ENCODE assay signal across 1 cellular context in genomic region chr17:7843536-7844291, GRCh38.
A peak's percentile ranks its signal among the peaks of the same experiment; 100 is the strongest.
TF ChIP-seq lines count a peak whose summit lies in the region.

No MANE protein-coding gene starts in this region.

TF ChIP-seq in IMR-90, 13 proteins besides CTCF, POLR2A, EP300 and RAD21 (continued from another document):
- TF ChIP-seq USF2 (IDR thresholded peaks at IDR 0.05; ENCODE audit: low read depth, low read length), result peak; percentile 89
- no peak for TF ChIP-seq CEBPB (IDR thresholded peaks at IDR 0.05; ENCODE audit: low read depth, low read length)
- TF ChIP-seq MXI1 (IDR thresholded peaks at IDR 0.05; ENCODE audit: borderline replicate concordance, low read depth, low read length), result peak; percentile 92
- TF ChIP-seq MAZ (IDR thresholded peaks at IDR 0.05; ENCODE audit: borderline replicate concordance, low read depth, low read length), result peak; percentile 92
TF ChIP-seq in IMR-90: peak in this region for 3.
